ENCODE assay signal across 16 cellular contexts in genomic region chrX:10483191-10483808, GRCh38.
DNase-seq lines count a peak whose midpoint lies in the region; ATAC-seq and TF ChIP-seq lines count a peak whose summit lies in the region.
"Had no signal": no experiment of that assay in that cellular context is flagged by ENCODE, and none has a peak within 500 bp of the region (broad histone marks: within the 10 kb centered on the region; RNA-seq: fewer than 3 reads in every experiment).

No MANE protein-coding gene starts in this region.

- peaks cover 7% of the 10 kb centered on the region for H3K36me3 Mint-ChIP-seq in osteocyte (ENCODE audit: unreplicated experiment)
- H3K36me3 Mint-ChIP-seq: activated naive CD4-positive, alpha-beta T cell treated with anti-CD3 and anti-CD28 coated beads, Interleukin-2, amount 50 U/mL, for 72 hours; CD8-positive, alpha-beta memory T cell had no signal

- no peak for TF ChIP-seq POLR2A in vagina (IDR thresholded peaks at IDR 0.05)

- CTCF ChIA-PET in mammary epithelial cell (lab: Charles Lee; ENCODE audit: low non-redundant PET): no interaction called here

- H3K4me2 ChIP-seq in mammary epithelial cell (ENCODE audit: insufficient read depth, low read depth, low read length): no peak overlapping the region

- no peak overlapping the region for H3K9ac ChIP-seq in mammary epithelial cell (ENCODE audit: insufficient read depth, low read length)

- H3K4me3 ChIP-seq in mammary epithelial cell (replicated peaks in 1 of 3; ENCODE audit: insufficient read depth in 1 of 3, low read depth in 2 of 3, low read length in 3 of 3): no peak overlapping the region
- no peak overlapping the region for H3K4me3 ChIP-seq in heart right ventricle
- no peak overlapping the region for H3K4me3 ChIP-seq in vagina
- H3K4me3 ChIP-seq: prostate gland had no signal

- H3K4me1 Mint-ChIP-seq in osteocyte (ENCODE audit: unreplicated experiment): peaks cover 40% of the 10 kb centered on the region
- H3K4me1 Mint-ChIP-seq: CD8-positive, alpha-beta memory T cell had no signal

- in situ Hi-C loops in mammary epithelial cell (cut with MboI; ENCODE audit: low sequenced_read_pairs in 2 of 2): no loop called here

- H3K4me3 Mint-ChIP-seq in osteocyte (ENCODE audit: unreplicated experiment): no peak overlapping the region
- H3K4me3 Mint-ChIP-seq: CD8-positive, alpha-beta memory T cell; stimulated activated naive CD8-positive, alpha-beta T cell treated with anti-CD3 and anti-CD28 coated beads, Interleukin-15, Interleukin-2, amounts not matched to agents 100 ng/mL and 50 ng/mL, for 24 hours had no signal

- peak overlapping the region; percentile 82 for H3K27ac Mint-ChIP-seq in osteocyte (ENCODE audit: unreplicated experiment)
- H3K27ac Mint-ChIP-seq: activated naive CD4-positive, alpha-beta T cell treated with anti-CD3 and anti-CD28 coated beads, Interleukin-2, amount 50 U/mL, for 72 hours; CD8-positive, alpha-beta memory T cell; stimulated activated naive CD8-positive, alpha-beta T cell treated with anti-CD3 and anti-CD28 coated beads, Interleukin-15, Interleukin-2, amounts not matched to agents 100 ng/mL and 50 ng/mL, for 24 hours had no signal

- H3K4me1 ChIP-seq in mammary epithelial cell (ENCODE audit: insufficient read depth, low read length) (peaks cover 25% of the 10 kb centered on the region), heart right ventricle (peaks cover 0 to 51% (median 30%) of the 10 kb centered on the region in 9 donors), vagina (peaks cover 8% of the 10 kb centered on the region)
- H3K4me1 ChIP-seq: prostate gland had no signal

- TF ChIP-seq CTCF in mammary epithelial cell (conservative IDR thresholded peaks at IDR 0.05 in 1 of 2, IDR thresholded peaks at IDR 0.05 in 1 of 2; ENCODE audit: extremely low read depth in 1 of 2, insufficient read depth in 1 of 2, low read depth in 1 of 2, low read length in 2 of 2): no peak
- TF ChIP-seq CTCF in heart right ventricle (IDR thresholded peaks at IDR 0.05): no peak
- TF ChIP-seq CTCF in osteocyte (IDR thresholded peaks at IDR 0.05): no peak
- no peak for TF ChIP-seq CTCF in vagina (IDR thresholded peaks at IDR 0.05)

- no peaks in the 10 kb centered on the region for H4K20me1 ChIP-seq in mammary epithelial cell (ENCODE audit: insufficient read depth, low read length)

- no peak overlapping the region for H2AFZ ChIP-seq in mammary epithelial cell (ENCODE audit: low read depth, low read length)

- 47% methylated on average over 7 of the region's 9 CpGs for WGBS in mammary epithelial cell (ENCODE audit: low coverage, missing lambda C conversion rate)
- 6 to 20% methylated on average over 9 of the region's 9 CpGs for WGBS in heart right ventricle, 2 donors

- H3K36me3 ChIP-seq in mammary epithelial cell (ENCODE audit: insufficient read depth, low read length): no peaks in the 10 kb centered on the region
- H3K36me3 ChIP-seq in heart right ventricle: peaks cover 0 to 6% (median 0%) of the 10 kb centered on the region in 9 donors
- no peaks in the 10 kb centered on the region for H3K36me3 ChIP-seq in vagina
- H3K36me3 ChIP-seq: prostate gland had no signal

- no peaks in the 10 kb centered on the region for H3K27me3 ChIP-seq in mammary epithelial cell (ENCODE audit: insufficient read depth, low read length)
- no peaks in the 10 kb centered on the region for H3K27me3 ChIP-seq in heart right ventricle
- no peaks in the 10 kb centered on the region for H3K27me3 ChIP-seq in vagina

- dilution Hi-C loops in mammary epithelial cell (cut with HindIII; ENCODE audit: low sequenced_read_pairs): no loop called here

- intact Hi-C loops in mammary epithelial cell (cut with micrococcal nuclease) (no loop called here), heart right ventricle (cut with DNase I) (loop anchor here in 2 of 10 donors (5.0 to 10.0 kb wide), 3 partner anchors 92 to 134 kb away; no protein-coding TSS in a partner anchor), vagina (cut with DNase I) (no loop called here)

- no TSS peak for BruUV-seq in mammary epithelial cell (replicated peaks; lab: Mats Ljungman, UMichigan)

- H3K9me3 Mint-ChIP-seq in osteocyte (ENCODE audit: unreplicated experiment): peaks cover 6% of the 10 kb centered on the region

- ATAC-seq in heart right ventricle: peak; percentile 43 to 90 (median 80)
- ATAC-seq in HG03571 (IDR thresholded peaks at IDR 0.05; ENCODE audit: unreplicated experiment): no peak
- ATAC-seq: activated naive CD4-positive, alpha-beta T cell treated with anti-CD3 and anti-CD28 coated beads, Interleukin-2, amount 50 U/mL, for 72 hours had no signal

- H3K27ac ChIP-seq in mammary epithelial cell (ENCODE audit: insufficient read depth, low read depth, low read length) (peak overlapping the region; percentile 18), heart right ventricle (peak overlapping the region; percentile 50 to 92 (median 80)), vagina (peak overlapping the region; percentile 16)
- H3K27ac ChIP-seq: VCaP had no signal

- no peaks in the 10 kb centered on the region for H3K27me3 Mint-ChIP-seq in osteocyte (ENCODE audit: unreplicated experiment)
- H3K27me3 Mint-ChIP-seq: CD8-positive, alpha-beta memory T cell; stimulated activated naive CD8-positive, alpha-beta T cell treated with anti-CD3 and anti-CD28 coated beads, Interleukin-15, Interleukin-2, amounts not matched to agents 100 ng/mL and 50 ng/mL, for 24 hours had no signal

- DNase-seq in mammary epithelial cell (no peak), heart right ventricle (peak in 1 of 2 donors; percentile 61), osteocyte (ENCODE audit: extremely low spot score, unreplicated experiment) (no peak), vagina (ENCODE audit: extremely low spot score in 2 of 2) (no peak), foreskin melanocyte (no peak), epidermal melanocyte (ENCODE audit: insufficient read length, low spot score) (no peak)
- DNase-seq: activated CD8-positive, alpha-beta memory T cell treated with anti-CD3 and anti-CD28 coated beads, Interleukin-2, amount 50 U/mL, for 4 hours; CD8-positive, alpha-beta memory T cell; glutamatergic neuron; HCEC 1CT; mesendoderm had no signal

- no peaks in the 10 kb centered on the region for H3K9me3 ChIP-seq in mammary epithelial cell (replicated peaks; ENCODE audit: insufficient read depth, low read length)
- no peaks in the 10 kb centered on the region for H3K9me3 ChIP-seq in heart right ventricle
- H3K9me3 ChIP-seq in vagina: no peaks in the 10 kb centered on the region
- H3K9me3 ChIP-seq: prostate gland had no signal

- no peaks in the 10 kb centered on the region for H3K79me2 ChIP-seq in mammary epithelial cell (ENCODE audit: insufficient read depth, low read length)

Comparison
In these comparisons a context has a peak if more than half of its experiments do, and no peak if none do; other contexts are left out.
1. H3K27ac ChIP-seq: peak in every context shown above with its lines; median percentile 80 in heart right ventricle; 18 in mammary epithelial cell; 16 in vagina.